Comparison of ENCODE assay signal across 23 cellular contexts in the genomic region with DNA sequence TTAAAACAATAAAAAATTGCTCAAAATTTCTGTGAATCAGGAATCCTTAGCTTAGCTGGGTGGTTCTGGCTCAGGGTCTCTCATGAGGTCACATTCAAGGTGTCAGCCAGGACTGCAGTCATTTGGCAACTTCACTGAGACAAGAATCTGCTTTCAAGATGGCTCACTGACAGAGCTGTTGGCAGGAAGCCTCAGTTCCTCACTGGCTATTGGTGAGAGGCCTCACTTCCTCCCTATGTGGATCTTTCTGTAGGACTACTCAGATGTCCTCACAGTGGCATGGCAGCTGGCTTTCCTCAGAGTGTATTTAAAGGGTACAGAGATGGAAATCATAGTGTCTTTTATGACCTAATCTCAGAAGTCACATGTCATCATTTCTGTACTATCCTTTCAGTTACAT.
DNase-seq lines count a peak whose midpoint lies in the region; ATAC-seq, FAIRE-seq and TF ChIP-seq lines count a peak whose summit lies in the region.
"Had no signal": no experiment of that assay in that cellular context is flagged by ENCODE, and none has a peak within 500 bp of the region (broad histone marks: within the 10 kb centered on the region; RNA-seq: fewer than 3 reads in every experiment).

No MANE protein-coding gene starts in this region.

- H3K36me3 ChIP-seq in psoas muscle (ENCODE audit: insufficient read depth in 1 of 2, low read depth in 1 of 2) (no peaks in the 10 kb centered on the region), kidney (ENCODE audit: control insufficient read depth in 1 of 2, insufficient read depth in 2 of 2, low read length in 2 of 2) (no peaks in the 10 kb centered on the region)
- H3K36me3 ChIP-seq: left lung, pancreas, upper lobe of left lung had no signal

- H3K9me3 ChIP-seq in psoas muscle (no peaks in the 10 kb centered on the region), kidney (ENCODE audit: control insufficient read depth in 1 of 2, low read length in 2 of 2) (no peaks in the 10 kb centered on the region)
- H3K9me3 ChIP-seq: pancreas, upper lobe of left lung had no signal

- no peaks in the 10 kb centered on the region for H3K9me3 Mint-ChIP-seq in osteocyte (ENCODE audit: unreplicated experiment)
- no peaks in the 10 kb centered on the region for H3K9me3 Mint-ChIP-seq in activated naive CD4-positive, alpha-beta T cell treated with anti-CD3 and anti-CD28 coated beads for 36 hours
- H3K9me3 Mint-ChIP-seq: activated CD4-positive, alpha-beta T cell treated with anti-CD3 and anti-CD28 coated beads, Interleukin-2, amount 10 ng/mL, durations not matched to agents 24 days and 14 days had no signal

- no peak for FAIRE-seq in kidney (lab: Jason Lieb, UNC)
- FAIRE-seq: A204.1, K562, pancreas, TTC549 had no signal

- ATAC-seq in psoas muscle: no peak
- ATAC-seq: activated naive CD8-positive, alpha-beta T cell treated with anti-CD3 and anti-CD28 coated beads, Interleukin-2, amount 50 U/mL, for 24 hours; K562; left lung; pancreas; stimulated activated naive CD8-positive, alpha-beta T cell treated with anti-CD3 and anti-CD28 coated beads, Interleukin-15, Interleukin-2, amounts not matched to agents 100 U/mL and 50 U/mL, for 24 hours had no signal

- no peaks in the 10 kb centered on the region for H3K4me1 Mint-ChIP-seq in osteocyte (ENCODE audit: unreplicated experiment)
- no peaks in the 10 kb centered on the region for H3K4me1 Mint-ChIP-seq in activated naive CD4-positive, alpha-beta T cell treated with anti-CD3 and anti-CD28 coated beads for 36 hours (ENCODE audit: low read depth)
- H3K4me1 Mint-ChIP-seq: activated CD4-positive, alpha-beta T cell treated with anti-CD3 and anti-CD28 coated beads, Interleukin-2, amount 10 ng/mL, durations not matched to agents 24 days and 14 days; activated naive CD8-positive, alpha-beta T cell treated with anti-CD3 and anti-CD28 coated beads, Interleukin-2, amount 50 U/mL, for 24 hours had no signal

- DNase-seq in NCI-H2029 (lab: John Stamatoyannopoulos, UW) (peak; percentile 12), NCI-H2029 treated with DMSO at 0.1 percent for 48 hours (lab: John Stamatoyannopoulos, UW) (no peak), NB4 (ENCODE audit: low read depth) (peak; percentile 1), fibroblast of mammary gland (ENCODE audit: low read depth) (peak; percentile 23), psoas muscle (peak; percentile 30 to 64), osteocyte (ENCODE audit: extremely low spot score, unreplicated experiment) (no peak), kidney (no peak)
- DNase-seq in activated naive CD4-positive, alpha-beta T cell treated with anti-CD3 and anti-CD28 coated beads for 36 hours: no peak
- DNase-seq: activated CD4-positive, alpha-beta T cell treated with anti-CD3 and anti-CD28 coated beads, Interleukin-2, amount 10 ng/mL, durations not matched to agents 24 days and 14 days; activated naive CD8-positive, alpha-beta T cell treated with anti-CD3 and anti-CD28 coated beads, Interleukin-2, amount 50 U/mL, for 24 hours; activated T-cell treated with anti-CD3 and anti-CD28 coated beads, Interleukin-2, amount 50 U/mL, for 24 hours; caudate nucleus; effector CD4-positive, alpha-beta T cell; left lung; NCI-H1436; NCI-H226; stimulated activated naive CD8-positive, alpha-beta T cell treated with anti-CD3 and anti-CD28 coated beads, Interleukin-15, Interleukin-2, amounts not matched to agents 100 U/mL and 50 U/mL, for 24 hours; upper lobe of left lung had no signal

- no peaks in the 10 kb centered on the region for H3K36me3 Mint-ChIP-seq in osteocyte (ENCODE audit: unreplicated experiment)
- H3K36me3 Mint-ChIP-seq in activated naive CD4-positive, alpha-beta T cell treated with anti-CD3 and anti-CD28 coated beads for 36 hours (ENCODE audit: low read depth): no peaks in the 10 kb centered on the region

- H3K27ac ChIP-seq in psoas muscle (no peak overlapping the region), kidney (ENCODE audit: low read depth in 2 of 2, low read length in 2 of 2) (no peak overlapping the region)
- H3K27ac ChIP-seq: C4-2B, left lung, pancreas, upper lobe of left lung had no signal

- no peak overlapping the region for H3K4me3 Mint-ChIP-seq in osteocyte (ENCODE audit: unreplicated experiment)
- no peak overlapping the region for H3K4me3 Mint-ChIP-seq in activated naive CD4-positive, alpha-beta T cell treated with anti-CD3 and anti-CD28 coated beads for 36 hours
- H3K4me3 Mint-ChIP-seq: activated CD4-positive, alpha-beta T cell treated with anti-CD3 and anti-CD28 coated beads, Interleukin-2, amount 10 ng/mL, durations not matched to agents 24 days and 14 days; activated naive CD8-positive, alpha-beta T cell treated with anti-CD3 and anti-CD28 coated beads, Interleukin-2, amount 50 U/mL, for 24 hours; activated T-cell treated with anti-CD3 and anti-CD28 coated beads, Interleukin-2, amount 50 U/mL, for 24 hours had no signal

- H3K27me3 ChIP-seq in psoas muscle (ENCODE audit: insufficient read depth in 3 of 3, low read length in 2 of 3): no peaks in the 10 kb centered on the region
- H3K27me3 ChIP-seq: left lung, pancreas, upper lobe of left lung had no signal

- intact Hi-C loops in psoas muscle (cut with DNase I): no loop called here
- intact Hi-C loops in kidney (cut with DNase I): no loop called here
- intact Hi-C loops in activated naive CD4-positive, alpha-beta T cell treated with anti-CD3 and anti-CD28 coated beads for 36 hours (cut with micrococcal nuclease): no loop called here

- CTCF ChIA-PET in activated naive CD4-positive, alpha-beta T cell treated with anti-CD3 and anti-CD28 coated beads for 36 hours (lab: Charles Lee): no interaction called here

- H3K27ac Mint-ChIP-seq in osteocyte (ENCODE audit: unreplicated experiment): no peak overlapping the region
- no peak overlapping the region for H3K27ac Mint-ChIP-seq in activated naive CD4-positive, alpha-beta T cell treated with anti-CD3 and anti-CD28 coated beads for 36 hours
- H3K27ac Mint-ChIP-seq: activated CD4-positive, alpha-beta T cell treated with anti-CD3 and anti-CD28 coated beads, Interleukin-2, amount 10 ng/mL, durations not matched to agents 24 days and 14 days; activated naive CD8-positive, alpha-beta T cell treated with anti-CD3 and anti-CD28 coated beads, Interleukin-2, amount 50 U/mL, for 24 hours; activated T-cell treated with anti-CD3 and anti-CD28 coated beads, Interleukin-2, amount 50 U/mL, for 24 hours had no signal

- no peaks in the 10 kb centered on the region for H3K4me1 ChIP-seq in psoas muscle
- H3K4me1 ChIP-seq in kidney (ENCODE audit: control insufficient read depth in 1 of 2, insufficient read depth in 1 of 2, low read depth in 1 of 2, low read length in 2 of 2): no peaks in the 10 kb centered on the region
- H3K4me1 ChIP-seq: left lung, pancreas, upper lobe of left lung had no signal

- no peak for TF ChIP-seq POLR2A in NB4 (IDR thresholded peaks at IDR 0.05; ENCODE audit: extremely low read depth, insufficient read length)

- H3K27me3 Mint-ChIP-seq in osteocyte (ENCODE audit: unreplicated experiment): no peaks in the 10 kb centered on the region
- H3K27me3 Mint-ChIP-seq in activated naive CD4-positive, alpha-beta T cell treated with anti-CD3 and anti-CD28 coated beads for 36 hours (ENCODE audit: low read depth): no peaks in the 10 kb centered on the region
- H3K27me3 Mint-ChIP-seq: activated CD4-positive, alpha-beta T cell treated with anti-CD3 and anti-CD28 coated beads, Interleukin-2, amount 10 ng/mL, durations not matched to agents 24 days and 14 days; activated naive CD8-positive, alpha-beta T cell treated with anti-CD3 and anti-CD28 coated beads, Interleukin-2, amount 50 U/mL, for 24 hours; activated T-cell treated with anti-CD3 and anti-CD28 coated beads, Interleukin-2, amount 50 U/mL, for 24 hours had no signal

- no peak overlapping the region for H3K9ac ChIP-seq in kidney (ENCODE audit: low read length in 2 of 2)

- H3K4me3 ChIP-seq in NB4 (ENCODE audit: low read depth, low read length) (no peak overlapping the region), fibroblast of mammary gland (ENCODE audit: control insufficient read depth, low read depth, low read length) (no peak overlapping the region), psoas muscle (no peak overlapping the region), kidney (ENCODE audit: low read length in 2 of 2) (no peak overlapping the region)
- H3K4me3 ChIP-seq: K562, left lung, pancreas, upper lobe of left lung had no signal

- TF ChIP-seq CTCF in NB4 (IDR thresholded peaks at IDR 0.05; ENCODE audit: low read depth, low read length) (no peak), fibroblast of mammary gland (conservative IDR thresholded peaks at IDR 0.05; ENCODE audit: control insufficient read depth, insufficient read depth, low read depth, low read length) (no peak), psoas muscle (IDR thresholded peaks at IDR 0.05) (no peak), osteocyte (IDR thresholded peaks at IDR 0.05) (no peak), kidney (IDR thresholded peaks at IDR 0.05; ENCODE audit: borderline replicate concordance, extremely low read depth, insufficient read depth) (no peak)

Comparison
In these comparisons a context has a peak if more than half of its experiments do, and no peak if none do; other contexts are left out.
1. DNase-seq: peak in NCI-H2029 (single experiment), NB4 (single experiment), fibroblast of mammary gland (single experiment) and psoas muscle (2 of 2); none in NCI-H2029 treated with DMSO at 0.1 percent for 48 hours (single experiment), osteocyte (single experiment), kidney (single experiment) and activated naive CD4-positive, alpha-beta T cell treated with anti-CD3 and anti-CD28 coated beads for 36 hours (single experiment).